Comparison of ENCODE assay signal across 24 cellular contexts in genomic region chr22:44438056-44438455, GRCh38. TPM values are rescaled to one million over a fixed set of nuclear protein-coding genes. Genes with fewer than 3 reads are reported as not detected.
A peak's percentile ranks its signal among the peaks of the same experiment; 100 is the strongest.
DNase-seq lines count a peak whose midpoint lies in the region; ATAC-seq, FAIRE-seq and TF ChIP-seq lines count a peak whose summit lies in the region.
"Had no signal": no experiment of that assay in that cellular context is flagged by ENCODE, and none has a peak within 500 bp of the region (broad histone marks: within the 10 kb centered on the region; RNA-seq: fewer than 3 reads in every experiment).

No MANE protein-coding gene starts in this region.

- H3K4me1 ChIP-seq in HEK293 (ENCODE audit: control insufficient read depth, insufficient read depth, low read length) (no peaks in the 10 kb centered on the region), kidney (ENCODE audit: control insufficient read depth in 1 of 2, insufficient read depth in 1 of 2, low read depth in 1 of 2, low read length in 2 of 2) (no peaks in the 10 kb centered on the region), sigmoid colon (no peaks in the 10 kb centered on the region)
- H3K4me1 ChIP-seq: uterus had no signal

- no peaks in the 10 kb centered on the region for H3K27me3 ChIP-seq in sigmoid colon
- H3K27me3 ChIP-seq: uterus had no signal

- ATAC-seq in WTC11, result peak; percentile 89
- no peak for ATAC-seq in left lobe of liver
- ATAC-seq: activated CD4-positive, alpha-beta T cell treated with anti-CD3 and anti-CD28 coated beads for 36 hours; left cardiac atrium; stimulated activated naive CD8-positive, alpha-beta T cell treated with anti-CD3 and anti-CD28 coated beads, Interleukin-15, Interleukin-2, amounts not matched to agents 100 U/mL and 50 U/mL, for 24 hours; T-helper 17 cell had no signal

- H3K27me3 Mint-ChIP-seq in WTC11 (ENCODE audit: low read depth), result no peaks in the 10 kb centered on the region
- H3K27me3 Mint-ChIP-seq: activated CD4-positive, alpha-beta T cell treated with anti-CD3 and anti-CD28 coated beads for 36 hours; central memory CD8-positive, alpha-beta T cell had no signal

- WGBS in sigmoid colon, 2 donors, result 86 to 91% methylated on average over 14 of the region's 14 CpGs

- H3K4me3 ChIP-seq in HEK293 (ENCODE audit: low read depth, low read length) (no peak overlapping the region), kidney (ENCODE audit: low read length in 2 of 2) (no peak overlapping the region), sigmoid colon (no peak overlapping the region)
- H3K4me3 ChIP-seq: SK-N-MC, thoracic aorta, uterus had no signal

- H3K27ac ChIP-seq in HEK293 (ENCODE audit: extremely low read depth, low read depth, low read length), result no peak overlapping the region
- H3K27ac ChIP-seq in kidney (ENCODE audit: low read depth in 2 of 2, low read length in 2 of 2), result no peak overlapping the region
- H3K27ac ChIP-seq in sigmoid colon, result no peak overlapping the region
- H3K27ac ChIP-seq: SK-N-MC, thoracic aorta, uterus had no signal

- H3K4me3 Mint-ChIP-seq in WTC11, result no peak overlapping the region
- H3K4me3 Mint-ChIP-seq: activated CD4-positive, alpha-beta T cell treated with anti-CD3 and anti-CD28 coated beads for 36 hours; CD4-positive, CD25-positive, alpha-beta regulatory T cell; central memory CD8-positive, alpha-beta T cell; memory B cell; T-helper 17 cell had no signal

- no peak for TF ChIP-seq EP300 in sigmoid colon (IDR thresholded peaks at IDR 0.05)

- TF ChIP-seq POLR2A in sigmoid colon (IDR thresholded peaks at IDR 0.05), result no peak

- TF ChIP-seq CTCF in HEK293 (tag by site-specific recombination; IDR thresholded peaks at IDR 0.05) (peak; percentile 29; the same call in 1 of the 2 replicates), WTC11 (IDR thresholded peaks at IDR 0.05) (no peak), kidney (IDR thresholded peaks at IDR 0.05; ENCODE audit: borderline replicate concordance, extremely low read depth, insufficient read depth) (no peak), sigmoid colon (IDR thresholded peaks at IDR 0.05) (no peak)

- H3K9me3 ChIP-seq in HEK293 (ENCODE audit: control insufficient read depth, insufficient read depth, low read depth, low read length) (no peaks in the 10 kb centered on the region), kidney (ENCODE audit: control insufficient read depth in 1 of 2, low read length in 2 of 2) (no peaks in the 10 kb centered on the region), sigmoid colon (no peaks in the 10 kb centered on the region)
- H3K9me3 ChIP-seq: thoracic aorta, uterus had no signal

- FAIRE-seq in kidney (lab: Jason Lieb, UNC), result no peak
- FAIRE-seq: H54 had no signal

- H3K9ac ChIP-seq in kidney (ENCODE audit: low read length in 2 of 2), result no peak overlapping the region

- H3K36me3 Mint-ChIP-seq in WTC11, result no peaks in the 10 kb centered on the region
- H3K36me3 Mint-ChIP-seq: CD4-positive, CD25-positive, alpha-beta regulatory T cell; memory B cell had no signal

- intact Hi-C loops in kidney (cut with DNase I) (no loop called here), sigmoid colon (cut with DNase I) (no loop called here)

- CTCF ChIA-PET in HEK293 (lab: Yijun Ruan, JAX) (interaction anchor here (0.7 kb wide), 1 partner anchor 55 kb away, joined by 3 read pairs; no protein-coding TSS in a partner anchor), WTC11 (lab: Charles Lee) (interaction anchor here (1.1 to 1.7 kb wide), 5 partner anchors 13 to 371 kb away, joined by 3 to 6 read pairs (median 3); no protein-coding TSS in a partner anchor)

- POLR2A ChIA-PET in HEK293 (lab: Yijun Ruan, JAX) (no interaction called here), WTC11 (lab: Charles Lee) (no interaction called here)

- DNase-seq in WTC11 (ENCODE audit: low spot score), result peak; percentile 58
- DNase-seq in kidney, result peak; percentile 53
- peak; percentile 53 for DNase-seq in sigmoid colon
- DNase-seq in left lobe of liver (ENCODE audit: low spot score), result no peak
- no peak for DNase-seq in effector CD4-positive, alpha-beta T cell
- DNase-seq in hippocampal formation (lab: John Stamatoyannopoulos, UW), result no peak
- DNase-seq: activated CD4-positive, alpha-beta T cell treated with anti-CD3 and anti-CD28 coated beads for 36 hours; activated gamma-delta T cell treated with Interleukin-2 at 50 U/mL for 16 hours; activated T-cell treated with anti-CD3 and anti-CD28 coated beads for 4 hours; CD4-positive, CD25-positive, alpha-beta regulatory T cell; KG1; left cardiac atrium; NCI-H146; NCI-H446 treated with DMSO at 0.1 percent for 48 hours; NCI-H82; stimulated activated naive CD8-positive, alpha-beta T cell treated with anti-CD3 and anti-CD28 coated beads, Interleukin-15, Interleukin-2, amounts not matched to agents 100 U/mL and 50 U/mL, for 24 hours; T-helper 17 cell; uterus had no signal

- H3K36me3 ChIP-seq in HEK293 (ENCODE audit: control insufficient read depth in 2 of 2, insufficient read depth in 1 of 2, low read length in 2 of 2), result no peaks in the 10 kb centered on the region
- H3K36me3 ChIP-seq in kidney (ENCODE audit: control insufficient read depth in 1 of 2, insufficient read depth in 2 of 2, low read length in 2 of 2), result no peaks in the 10 kb centered on the region
- no peaks in the 10 kb centered on the region for H3K36me3 ChIP-seq in sigmoid colon
- H3K36me3 ChIP-seq: thoracic aorta, uterus had no signal

- no peak overlapping the region for H3K27ac Mint-ChIP-seq in WTC11
- H3K27ac Mint-ChIP-seq: activated CD4-positive, alpha-beta T cell treated with anti-CD3 and anti-CD28 coated beads for 36 hours; memory B cell; T-helper 17 cell had no signal

- peaks cover 8% of the 10 kb centered on the region for H3K4me1 Mint-ChIP-seq in WTC11
- H3K4me1 Mint-ChIP-seq: activated CD4-positive, alpha-beta T cell treated with anti-CD3 and anti-CD28 coated beads for 36 hours; central memory CD8-positive, alpha-beta T cell had no signal

- no peaks in the 10 kb centered on the region for H3K9me3 Mint-ChIP-seq in WTC11
- H3K9me3 Mint-ChIP-seq: CD4-positive, CD25-positive, alpha-beta regulatory T cell; central memory CD8-positive, alpha-beta T cell; memory B cell had no signal

TF ChIP-seq in HEK293, 187 proteins besides CTCF, POLR2A, EP300 and RAD21 (continues in another document):
- no peak for TF ChIP-seq ZNF514 (tag by site-specific recombination; IDR thresholded peaks at IDR 0.05)
- no peak for TF ChIP-seq ZNF112 (tag by site-specific recombination; IDR thresholded peaks at IDR 0.05)
- TF ChIP-seq, protein P1, sequence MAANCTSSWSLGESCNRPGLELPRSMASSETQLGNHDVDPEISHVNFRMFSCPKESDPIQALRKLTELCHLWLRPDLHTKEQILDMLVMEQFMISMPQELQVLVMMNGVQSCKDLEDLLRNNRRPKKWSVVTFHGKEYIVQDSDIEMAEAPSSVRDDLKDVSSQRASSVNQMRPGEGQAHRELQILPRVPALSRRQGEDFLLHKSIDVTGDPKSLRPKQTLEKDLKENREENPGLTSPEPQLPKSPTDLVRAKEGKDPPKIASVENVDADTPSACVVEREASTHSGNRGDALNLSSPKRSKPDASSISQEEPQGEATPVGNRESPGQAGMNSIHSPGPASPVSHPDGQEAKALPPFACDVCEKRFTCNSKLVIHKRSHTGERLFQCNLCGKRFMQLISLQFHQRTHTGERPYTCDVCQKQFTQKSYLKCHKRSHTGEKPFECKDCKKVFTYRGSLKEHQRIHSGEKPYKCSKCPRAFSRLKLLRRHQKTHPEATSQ (tag by site-specific recombination; IDR thresholded peaks at IDR 0.05), result no peak
- no peak for TF ChIP-seq ZNF48 (tag by site-specific recombination; IDR thresholded peaks at IDR 0.05)
- no peak for TF ChIP-seq ELK4 (IDR thresholded peaks at IDR 0.05; ENCODE audit: borderline replicate concordance, low read depth, low read length)
- no peak for TF ChIP-seq OSR2 (tag by site-specific recombination; IDR thresholded peaks at IDR 0.05)

TF ChIP-seq in WTC11, 78 proteins besides CTCF, POLR2A, EP300 and RAD21 (continues in another document):
- TF ChIP-seq ATF2 (CRISPR knock-in tag; IDR thresholded peaks at IDR 0.05; ENCODE audit: borderline replicate concordance, low read depth) (no peak), SMAD3 (CRISPR knock-in tag; IDR thresholded peaks at IDR 0.05; ENCODE audit: borderline replicate concordance) (no peak), CREM (CRISPR knock-in tag; IDR thresholded peaks at IDR 0.05) (no peak), ZNF416 (CRISPR knock-in tag; IDR thresholded peaks at IDR 0.05) (no peak), KAT7 (CRISPR knock-in tag; IDR thresholded peaks at IDR 0.05; ENCODE audit: borderline replicate concordance) (no peak), NFE2L1 (CRISPR knock-in tag; IDR thresholded peaks at IDR 0.05) (no peak), ZNF138 (CRISPR knock-in tag; conservative IDR thresholded peaks at IDR 0.05) (no peak), JUN (CRISPR knock-in tag; IDR thresholded peaks at IDR 0.05) (no peak), TEAD1 (CRISPR knock-in tag; IDR thresholded peaks at IDR 0.05) (no peak), CREB1 (CRISPR knock-in tag; IDR thresholded peaks at IDR 0.05) (no peak), GABPB1 (CRISPR knock-in tag; IDR thresholded peaks at IDR 0.05) (no peak), ZBTB21 (CRISPR knock-in tag; IDR thresholded peaks at IDR 0.05; ENCODE audit: borderline replicate concordance) (no peak), SMAD4 (CRISPR knock-in tag; IDR thresholded peaks at IDR 0.05) (no peak)
- TF ChIP-seq, protein P2, sequence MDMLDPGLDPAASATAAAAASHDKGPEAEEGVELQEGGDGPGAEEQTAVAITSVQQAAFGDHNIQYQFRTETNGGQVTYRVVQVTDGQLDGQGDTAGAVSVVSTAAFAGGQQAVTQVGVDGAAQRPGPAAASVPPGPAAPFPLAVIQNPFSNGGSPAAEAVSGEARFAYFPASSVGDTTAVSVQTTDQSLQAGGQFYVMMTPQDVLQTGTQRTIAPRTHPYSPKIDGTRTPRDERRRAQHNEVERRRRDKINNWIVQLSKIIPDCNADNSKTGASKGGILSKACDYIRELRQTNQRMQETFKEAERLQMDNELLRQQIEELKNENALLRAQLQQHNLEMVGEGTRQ (CRISPR knock-in tag; IDR thresholded peaks at IDR 0.05), result no peak

RNA-seq across cellular contexts. Expression of gene RTL6, which starts 60.0 kb away (rescaled TPM):
- 20.2 to 23.5 TPM (median 23.2 TPM) in 3 replicates for total RNA-seq in WTC11 (2021)
- total RNA-seq in kidney, result 32.5 TPM
- polyA plus RNA-seq in kidney (ENCODE audit: insufficient read depth, low read depth, low replicate concordance), result 8.9 TPM
- total RNA-seq in sigmoid colon, result 10 to 100 TPM; 16.1 to 25.7 (median 20.5) TPM
- 10 to 100 TPM in 1 of 3 donors, 1 to 10 TPM in 2; 8.3 to 13.6 (median 8.4) TPM for polyA plus RNA-seq in sigmoid colon
- 5.1 TPM for total RNA-seq in left lobe of liver

Comparison
In these comparisons a context has a peak if more than half of its experiments do, and no peak if none do; other contexts are left out.
1. DNase-seq: peak in WTC11 (single experiment), kidney (single experiment) and sigmoid colon (single experiment); none in left lobe of liver (single experiment), effector CD4-positive, alpha-beta T cell (single experiment) and hippocampal formation (0 of 2).
2. Of the 8 proteins assayed by ChIP-seq in both HEK293 and WTC11: peak only in HEK293: CTCF; only in WTC11: none; in both: none; in neither: 7.